16 cellular contexts compared by ENCODE assay signal in genomic region chr17:60729854-60730253, GRCh38. TPM values are rescaled to one million over a fixed set of nuclear protein-coding genes. Genes with fewer than 3 reads are reported as not detected.
A peak's percentile ranks its signal among the peaks of the same experiment; 100 is the strongest.
DNase-seq lines count a peak whose midpoint lies in the region; ATAC-seq, FAIRE-seq and TF ChIP-seq lines count a peak whose summit lies in the region.
"Had no signal": no experiment of that assay in that cellular context is flagged by ENCODE, and none has a peak within 500 bp of the region (broad histone marks: within the 10 kb centered on the region; RNA-seq: fewer than 3 reads in every experiment).

No MANE protein-coding gene starts in this region.

- 71 to 74% methylated on average over 6 of the region's 6 CpGs for WGBS in upper lobe of left lung, 2 donors

- H3K27ac ChIP-seq in left lung: peak overlapping the region in 1 of 2 donors; percentile 35
- H3K27ac ChIP-seq in upper lobe of left lung: no peak overlapping the region

- peak overlapping the region; percentile 26 for H3K4me2 ChIP-seq in skeletal muscle satellite cell (ENCODE audit: low read length)

- ATAC-seq in left lung (peak; percentile 26), upper lobe of left lung (ENCODE audit: low FRiP score in 2 of 2) (no peak)

- H3K27me3 ChIP-seq in left lung (no peaks in the 10 kb centered on the region), skeletal muscle satellite cell (ENCODE audit: control insufficient read depth, insufficient read depth, low read length) (no peaks in the 10 kb centered on the region), upper lobe of left lung (no peaks in the 10 kb centered on the region)
- H3K27me3 ChIP-seq: suprapubic skin had no signal

- H3K36me3 ChIP-seq in left lung (no peaks in the 10 kb centered on the region), skeletal muscle satellite cell (ENCODE audit: insufficient read depth, low read length) (no peaks in the 10 kb centered on the region), upper lobe of left lung (no peaks in the 10 kb centered on the region)
- H3K36me3 ChIP-seq: suprapubic skin had no signal

- DNase-seq in HT-29 (ENCODE audit: low spot score) (peak; percentile 3), SW480 (ENCODE audit: low spot score) (peak; percentile 49), left lung (no peak), Kasumi-1 (lab: John Stamatoyannopoulos, UW) (no peak), upper lobe of left lung (no peak), D721Med (ENCODE audit: insufficient read length, low spot score) (no peak)
- DNase-seq: activated CD4-positive, CD25-positive, alpha-beta regulatory T cell treated with anti-CD3 and anti-CD28 coated beads, Interleukin-2, amount 50 U/mL, for 72 hours; amygdala; cerebellar nuclear complex; DMS53; NCI-H1436; NK-92 treated with Interleukin-12 subunit alpha and Interleukin-12 subunit beta, amount 100 ng/mL, for 24 hours; nucleus accumbens; stimulated activated CD4-positive, alpha-beta T cell treated with anti-CD3 and anti-CD28 coated beads, Interleukin-4, amount 100 ng/mL, for 1 hour had no signal

- TF ChIP-seq POLR2A in upper lobe of left lung (IDR thresholded peaks at IDR 0.05): no peak

- TF ChIP-seq CTCF in left lung (IDR thresholded peaks at IDR 0.05): no peak
- no peak for TF ChIP-seq CTCF in upper lobe of left lung (IDR thresholded peaks at IDR 0.05)
- TF ChIP-seq CTCF in D721Med (IDR thresholded peaks at IDR 0.05; ENCODE audit: insufficient read depth, missing control alignments): no peak

- H3K9me3 ChIP-seq in left lung: no peaks in the 10 kb centered on the region
- H3K9me3 ChIP-seq in skeletal muscle satellite cell (replicated peaks; ENCODE audit: low read length): no peaks in the 10 kb centered on the region
- H3K9me3 ChIP-seq in upper lobe of left lung: no peaks in the 10 kb centered on the region
- H3K9me3 ChIP-seq: suprapubic skin had no signal

- H3K4me3 ChIP-seq in left lung: no peak overlapping the region
- no peak overlapping the region for H3K4me3 ChIP-seq in skeletal muscle satellite cell (ENCODE audit: low read length)
- H3K4me3 ChIP-seq in upper lobe of left lung: no peak overlapping the region
- H3K4me3 ChIP-seq: suprapubic skin had no signal

- H3K9ac ChIP-seq in skeletal muscle satellite cell (ENCODE audit: low read depth, low read length): no peak overlapping the region

- intact Hi-C loops in left lung (cut with DNase I): loop anchor here in 1 of 2 donors (10.0 kb wide), 1 partner anchor 655 kb away; no protein-coding TSS in a partner anchor

- no peak for FAIRE-seq in D721Med (lab: Jason Lieb, UNC)

- no peak for TF ChIP-seq EP300 in upper lobe of left lung (IDR thresholded peaks at IDR 0.05)

- H3K4me1 ChIP-seq in left lung: peaks cover 7 to 9% of the 10 kb centered on the region in 2 donors
- H3K4me1 ChIP-seq in skeletal muscle satellite cell (ENCODE audit: control insufficient read depth, insufficient read depth, low read length): peaks cover 11% of the 10 kb centered on the region
- peaks cover 4 to 10% (median 7%) of the 10 kb centered on the region in 4 donors for H3K4me1 ChIP-seq in upper lobe of left lung
- H3K4me1 ChIP-seq: suprapubic skin had no signal

RNA-seq across cellular contexts. Expression of gene BCAS3, which starts 52.2 kb away (rescaled TPM):
- 7.4 and 10.2 TPM in 2 replicates for total RNA-seq in HT-29 (2014; rRNA removed; shearing (Covaris generic))
- 10 to 100 TPM; 21.2 to 29.6 TPM for total RNA-seq in left lung
- total RNA-seq in skeletal muscle satellite cell (2012; rRNA removed): 7.1 and 9.2 TPM in 2 replicates
- 100 to 1,000 TPM in 1 of 6 donors, 10 to 100 TPM in 5; 20.1 to 111 (median 37.0) TPM for total RNA-seq in upper lobe of left lung

Comparison
In these comparisons a context has a peak if more than half of its experiments do, and no peak if none do; other contexts are left out.
1. DNase-seq: peak in HT-29 (single experiment) and SW480 (single experiment); none in left lung (0 of 2), Kasumi-1 (0 of 2), upper lobe of left lung (0 of 2) and D721Med (single experiment).